1 cellular context compared by ENCODE assay signal in genomic region chr3:97763586-97764148, GRCh38.
TF ChIP-seq lines count a peak whose summit lies in the region.

No MANE protein-coding gene starts in this region.

TF ChIP-seq in SK-N-SH, 30 proteins besides CTCF, POLR2A, EP300 and RAD21 (continued from another document):
- no peak for TF ChIP-seq REST (IDR thresholded peaks at IDR 0.05; ENCODE audit: low read depth, low read length)
- TF ChIP-seq CHD2 (IDR thresholded peaks at IDR 0.05; ENCODE audit: low read length, partially characterized antibody), result no peak
- no peak for TF ChIP-seq ZBTB33 (IDR thresholded peaks at IDR 0.05; ENCODE audit: borderline replicate concordance, low read depth)
